In genomic region chr1:198601936-198602889, GRCh38 we compare ENCODE assay signal across 10 cellular contexts. TPM values are rescaled to one million over a fixed set of nuclear protein-coding genes. Genes with fewer than 3 reads are reported as not detected.
A peak's percentile ranks its signal among the peaks of the same experiment; 100 is the strongest.
DNase-seq lines count a peak whose midpoint lies in the region; ATAC-seq and TF ChIP-seq lines count a peak whose summit lies in the region.
"Had no signal": no experiment of that assay in that cellular context is flagged by ENCODE, and none has a peak within 500 bp of the region (broad histone marks: within the 10 kb centered on the region; RNA-seq: fewer than 3 reads in every experiment).

No MANE protein-coding gene starts in this region.

- H3K27me3 Mint-ChIP-seq in T-helper 2 cell treated with Interferon-gamma antibody and Interleukin-4, amounts not matched to agents 5 μg/mL and 100 μg/mL, for 36 hours (ENCODE audit: low read depth): no peaks in the 10 kb centered on the region
- no peaks in the 10 kb centered on the region for H3K27me3 Mint-ChIP-seq in HFFc6 (ENCODE audit: insufficient read depth)
- no peaks in the 10 kb centered on the region for H3K27me3 Mint-ChIP-seq in activated T-helper 2 cell treated with anti-CD3 and anti-CD28 coated beads, Interferon-gamma antibody, Interleukin-2, Interleukin-4, amounts not matched to agents 10 μg/mL and 5 μg/mL and 100 μg/mL, durations not matched to agents 14 hours and 24 hours and 36 hours (ENCODE audit: low read depth)

- H3K9me3 Mint-ChIP-seq in T-helper 2 cell treated with Interferon-gamma antibody and Interleukin-4, amounts not matched to agents 5 μg/mL and 100 μg/mL, for 36 hours: peaks cover 33% of the 10 kb centered on the region
- peaks cover 8% of the 10 kb centered on the region for H3K9me3 Mint-ChIP-seq in HFFc6
- H3K9me3 Mint-ChIP-seq in activated T-helper 2 cell treated with anti-CD3 and anti-CD28 coated beads, Interferon-gamma antibody, Interleukin-2, Interleukin-4, amounts not matched to agents 10 μg/mL and 5 μg/mL and 100 μg/mL, durations not matched to agents 14 hours and 24 hours and 36 hours: peaks cover 26% of the 10 kb centered on the region

- intact Hi-C loops in activated T-helper 2 cell treated with anti-CD3 and anti-CD28 coated beads, Interferon-gamma antibody, Interleukin-2, Interleukin-4, amounts not matched to agents 10 μg/mL and 5 μg/mL and 100 μg/mL, durations not matched to agents 14 hours and 24 hours and 36 hours (cut with micrococcal nuclease): loop anchor here (1.0 kb wide), 1 partner anchor 10 kb away; no protein-coding TSS in a partner anchor

- H3K9me3 ChIP-seq in upper lobe of left lung: no peaks in the 10 kb centered on the region
- no peaks in the 10 kb centered on the region for H3K9me3 ChIP-seq in gastroesophageal sphincter
- H3K9me3 ChIP-seq: suprapubic skin had no signal

- ATAC-seq in GM21367 (IDR thresholded peaks at IDR 0.05; ENCODE audit: unreplicated experiment): no peak
- no peak for ATAC-seq in upper lobe of left lung (ENCODE audit: low FRiP score in 2 of 2)
- ATAC-seq in gastroesophageal sphincter: no peak

- peaks cover 53% of the 10 kb centered on the region for H3K4me1 Mint-ChIP-seq in T-helper 2 cell treated with Interferon-gamma antibody and Interleukin-4, amounts not matched to agents 5 μg/mL and 100 μg/mL, for 36 hours (ENCODE audit: low read depth)
- H3K4me1 Mint-ChIP-seq in HFFc6 (ENCODE audit: low read depth): peaks cover 72% of the 10 kb centered on the region
- H3K4me1 Mint-ChIP-seq in activated T-helper 2 cell treated with anti-CD3 and anti-CD28 coated beads, Interferon-gamma antibody, Interleukin-2, Interleukin-4, amounts not matched to agents 10 μg/mL and 5 μg/mL and 100 μg/mL, durations not matched to agents 14 hours and 24 hours and 36 hours (ENCODE audit: low read depth): peaks cover 62% of the 10 kb centered on the region

- no peaks in the 10 kb centered on the region for H3K36me3 ChIP-seq in upper lobe of left lung
- H3K36me3 ChIP-seq in gastroesophageal sphincter: no peaks in the 10 kb centered on the region
- H3K36me3 ChIP-seq: suprapubic skin had no signal

- no peak for DNase-seq in T-helper 2 cell treated with Interferon-gamma antibody and Interleukin-4, amounts not matched to agents 5 μg/mL and 100 μg/mL, for 36 hours (ENCODE audit: low spot score)
- DNase-seq in T-helper 2 cell: no peak
- DNase-seq in HFFc6: peak; percentile 71
- no peak for DNase-seq in activated T-helper 2 cell treated with anti-CD3 and anti-CD28 coated beads, Interferon-gamma antibody, Interleukin-2, Interleukin-4, amounts not matched to agents 10 μg/mL and 5 μg/mL and 100 μg/mL, durations not matched to agents 14 hours and 24 hours and 36 hours (ENCODE audit: low spot score)
- peak; percentile 26 for DNase-seq in stimulated activated CD4-positive, alpha-beta T cell treated with anti-CD3 and anti-CD28 coated beads, Interleukin-4, amount 100 ng/mL, for 1 hour
- DNase-seq in upper lobe of left lung: no peak

- peak overlapping the region; percentile 74 for H3K27ac Mint-ChIP-seq in T-helper 2 cell treated with Interferon-gamma antibody and Interleukin-4, amounts not matched to agents 5 μg/mL and 100 μg/mL, for 36 hours
- H3K27ac Mint-ChIP-seq in HFFc6: peak overlapping the region; percentile 4; the same call in 1 of the 2 replicates
- peak overlapping the region; percentile 80 for H3K27ac Mint-ChIP-seq in activated T-helper 2 cell treated with anti-CD3 and anti-CD28 coated beads, Interferon-gamma antibody, Interleukin-2, Interleukin-4, amounts not matched to agents 10 μg/mL and 5 μg/mL and 100 μg/mL, durations not matched to agents 14 hours and 24 hours and 36 hours

- H3K4me1 ChIP-seq in upper lobe of left lung: no peaks in the 10 kb centered on the region
- H3K4me1 ChIP-seq in gastroesophageal sphincter: no peaks in the 10 kb centered on the region
- H3K4me1 ChIP-seq: suprapubic skin had no signal

- peaks cover 25% of the 10 kb centered on the region for H3K36me3 Mint-ChIP-seq in T-helper 2 cell treated with Interferon-gamma antibody and Interleukin-4, amounts not matched to agents 5 μg/mL and 100 μg/mL, for 36 hours (ENCODE audit: low read depth)
- peaks cover 22% of the 10 kb centered on the region for H3K36me3 Mint-ChIP-seq in HFFc6 (ENCODE audit: low read depth)
- peaks cover 34% of the 10 kb centered on the region for H3K36me3 Mint-ChIP-seq in activated T-helper 2 cell treated with anti-CD3 and anti-CD28 coated beads, Interferon-gamma antibody, Interleukin-2, Interleukin-4, amounts not matched to agents 10 μg/mL and 5 μg/mL and 100 μg/mL, durations not matched to agents 14 hours and 24 hours and 36 hours (ENCODE audit: low read depth)

- peak overlapping the region; percentile 11 for H3K4me3 Mint-ChIP-seq in T-helper 2 cell treated with Interferon-gamma antibody and Interleukin-4, amounts not matched to agents 5 μg/mL and 100 μg/mL, for 36 hours
- no peak overlapping the region for H3K4me3 Mint-ChIP-seq in HFFc6
- H3K4me3 Mint-ChIP-seq in activated T-helper 2 cell treated with anti-CD3 and anti-CD28 coated beads, Interferon-gamma antibody, Interleukin-2, Interleukin-4, amounts not matched to agents 10 μg/mL and 5 μg/mL and 100 μg/mL, durations not matched to agents 14 hours and 24 hours and 36 hours (ENCODE audit: low read depth): peak overlapping the region; percentile 23

- WGBS in upper lobe of left lung, 2 donors: 86 to 89% methylated on average over 2 of the region's 2 CpGs
- WGBS in gastroesophageal sphincter (ENCODE audit: low coverage in 1 of 2), 2 donors: 92 to 100% methylated on average over 2 of the region's 2 CpGs

- TF ChIP-seq POLR2A in upper lobe of left lung (IDR thresholded peaks at IDR 0.05) (no peak), gastroesophageal sphincter (IDR thresholded peaks at IDR 0.05) (no peak)

- no peaks in the 10 kb centered on the region for H3K27me3 ChIP-seq in upper lobe of left lung
- no peaks in the 10 kb centered on the region for H3K27me3 ChIP-seq in gastroesophageal sphincter
- H3K27me3 ChIP-seq: suprapubic skin had no signal

- H3K27ac ChIP-seq in upper lobe of left lung (no peak overlapping the region), gastroesophageal sphincter (no peak overlapping the region)
- H3K27ac ChIP-seq: suprapubic skin had no signal

- TF ChIP-seq EP300 in upper lobe of left lung (IDR thresholded peaks at IDR 0.05) (no peak), gastroesophageal sphincter (IDR thresholded peaks at IDR 0.05) (no peak)

- TF ChIP-seq CTCF in HFFc6 (IDR thresholded peaks at IDR 0.05) (no peak), upper lobe of left lung (IDR thresholded peaks at IDR 0.05) (no peak), gastroesophageal sphincter (IDR thresholded peaks at IDR 0.05) (no peak)

- H3K4me3 ChIP-seq in upper lobe of left lung (no peak overlapping the region), gastroesophageal sphincter (no peak overlapping the region)
- H3K4me3 ChIP-seq: suprapubic skin had no signal

RNA-seq across cellular contexts. Expression of gene PTPRC, which starts 36.6 kb away (rescaled TPM):
- under 1 TPM; 0.19 to 0.96 (median 0.79) TPM for total RNA-seq in HFFc6 (2021; fragmentation: NEBNext Ultra II Directional; extraction: Animal tissue kit (Norgen Biotek cat#: 25700))
- 321 and 333 TPM in 2 replicates for total RNA-seq in activated T-helper 2 cell treated with anti-CD3 and anti-CD28 coated beads, Interferon-gamma antibody, Interleukin-2, Interleukin-4, amounts not matched to agents 10 μg/mL and 5 μg/mL and 100 μg/mL, durations not matched to agents 14 hours and 24 hours and 36 hours
- total RNA-seq in upper lobe of left lung (100 to 1,000 TPM in 3 of 6 donors, 10 to 100 TPM in 3; 70.2 to 171 (median 101) TPM), gastroesophageal sphincter (10 to 100 TPM in 2 of 4 donors, 1 to 10 TPM in 2; 5.0 to 31.9 (median 12.9) TPM)
- total RNA-seq: NCI-H460 had no signal

Comparison
In these comparisons a context has a peak if more than half of its experiments do, and no peak if none do; other contexts are left out.
1. DNase-seq: peak in HFFc6 (single experiment) and stimulated activated CD4-positive, alpha-beta T cell treated with anti-CD3 and anti-CD28 coated beads, Interleukin-4, amount 100 ng/mL, for 1 hour (single experiment); none in T-helper 2 cell treated with Interferon-gamma antibody and Interleukin-4, amounts not matched to agents 5 μg/mL and 100 μg/mL, for 36 hours (single experiment), T-helper 2 cell (0 of 5), activated T-helper 2 cell treated with anti-CD3 and anti-CD28 coated beads, Interferon-gamma antibody, Interleukin-2, Interleukin-4, amounts not matched to agents 10 μg/mL and 5 μg/mL and 100 μg/mL, durations not matched to agents 14 hours and 24 hours and 36 hours (single experiment) and upper lobe of left lung (0 of 2).
2. H3K27ac Mint-ChIP-seq: peak in every context shown above with its lines; median percentile 80 in activated T-helper 2 cell treated with anti-CD3 and anti-CD28 coated beads, Interferon-gamma antibody, Interleukin-2, Interleukin-4, amounts not matched to agents 10 μg/mL and 5 μg/mL and 100 μg/mL, durations not matched to agents 14 hours and 24 hours and 36 hours; 74 in T-helper 2 cell treated with Interferon-gamma antibody and Interleukin-4, amounts not matched to agents 5 μg/mL and 100 μg/mL, for 36 hours; 4 in HFFc6.